Comparison of ENCODE assay signal across 26 cellular contexts in the genomic region with DNA sequence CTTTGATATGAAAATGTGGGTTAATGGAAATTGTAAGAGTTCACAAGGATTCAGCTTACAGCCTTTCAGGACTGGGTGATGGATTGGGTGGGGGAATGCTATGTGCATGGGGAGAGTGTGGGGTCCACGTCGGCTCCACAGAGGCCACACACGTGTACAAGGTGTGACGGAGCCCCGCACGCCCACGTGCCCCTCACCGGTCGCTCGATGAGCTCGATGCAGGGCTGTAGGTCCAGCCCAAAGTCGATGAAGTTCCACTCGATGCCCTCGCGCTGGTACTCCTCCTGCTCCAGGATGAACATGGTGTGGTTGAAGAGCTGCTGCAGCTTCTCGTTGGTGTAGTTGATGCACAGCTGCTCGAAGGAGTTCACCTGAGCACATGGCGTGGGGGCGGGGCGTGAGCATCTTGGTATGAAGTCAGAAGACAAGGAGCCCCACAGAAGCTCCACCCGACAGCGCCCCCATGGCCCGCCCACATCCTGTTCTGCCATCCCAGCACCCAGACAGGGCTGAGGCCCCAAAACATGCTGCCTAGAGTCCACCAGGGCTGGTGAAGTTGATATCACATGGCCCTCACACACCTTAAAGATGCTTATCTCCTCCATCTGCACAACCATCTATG.
DNase-seq lines count a peak whose midpoint lies in the region; ATAC-seq and TF ChIP-seq lines count a peak whose summit lies in the region.
"Had no signal": no experiment of that assay in that cellular context is flagged by ENCODE, and none has a peak within 500 bp of the region (broad histone marks: within the 10 kb centered on the region; RNA-seq: fewer than 3 reads in every experiment).

No MANE protein-coding gene starts in this region.

- H3K4me3 Mint-ChIP-seq in activated CD4-positive, alpha-beta T cell treated with anti-CD3 and anti-CD28 coated beads, Interleukin-2, amount 10 ng/mL, durations not matched to agents 7 days and 5 days = no peak overlapping the region
- no peak overlapping the region for H3K4me3 Mint-ChIP-seq in activated T-helper 2 cell treated with anti-CD3 and anti-CD28 coated beads, Interferon-gamma antibody, Interleukin-2, Interleukin-4, amounts not matched to agents 10 μg/mL and 5 μg/mL and 100 μg/mL, durations not matched to agents 14 hours and 24 hours and 36 hours (ENCODE audit: low read depth)
- no peak overlapping the region for H3K4me3 Mint-ChIP-seq in activated T-cell treated with anti-CD3 and anti-CD28 coated beads, Interleukin-2, amount 50 U/mL, for 4 hours
- H3K4me3 Mint-ChIP-seq: central memory CD8-positive, alpha-beta T cell; neural progenitor cell; T-helper 1 cell treated with Interleukin-12 subunit alpha and Interleukin-12 subunit beta and Interleukin-4 antibody, amounts not matched to agents 30 μg/mL and 1 μg/mL, for 36 hours had no signal

- peaks cover 10% of the 10 kb centered on the region for H3K4me1 Mint-ChIP-seq in activated CD4-positive, alpha-beta T cell treated with anti-CD3 and anti-CD28 coated beads, Interleukin-2, amount 10 ng/mL, durations not matched to agents 7 days and 5 days
- H3K4me1 Mint-ChIP-seq in activated T-helper 2 cell treated with anti-CD3 and anti-CD28 coated beads, Interferon-gamma antibody, Interleukin-2, Interleukin-4, amounts not matched to agents 10 μg/mL and 5 μg/mL and 100 μg/mL, durations not matched to agents 14 hours and 24 hours and 36 hours (ENCODE audit: low read depth) = peaks cover 3% of the 10 kb centered on the region
- H3K4me1 Mint-ChIP-seq in activated T-cell treated with anti-CD3 and anti-CD28 coated beads, Interleukin-2, amount 50 U/mL, for 4 hours (ENCODE audit: low read depth) = peaks cover 1% of the 10 kb centered on the region
- H3K4me1 Mint-ChIP-seq: central memory CD8-positive, alpha-beta T cell; neural progenitor cell had no signal

- intact Hi-C loops in activated T-helper 2 cell treated with anti-CD3 and anti-CD28 coated beads, Interferon-gamma antibody, Interleukin-2, Interleukin-4, amounts not matched to agents 10 μg/mL and 5 μg/mL and 100 μg/mL, durations not matched to agents 14 hours and 24 hours and 36 hours (cut with micrococcal nuclease) = no loop called here
- intact Hi-C loops in sigmoid colon (cut with DNase I) (no loop called here), spleen (cut with DNase I; ENCODE audit: low total_unique reads) (no loop called here)

- H3K36me3 Mint-ChIP-seq in activated CD4-positive, alpha-beta T cell treated with anti-CD3 and anti-CD28 coated beads, Interleukin-2, amount 10 ng/mL, durations not matched to agents 7 days and 5 days (ENCODE audit: low read depth) = no peaks in the 10 kb centered on the region
- H3K36me3 Mint-ChIP-seq in activated T-helper 2 cell treated with anti-CD3 and anti-CD28 coated beads, Interferon-gamma antibody, Interleukin-2, Interleukin-4, amounts not matched to agents 10 μg/mL and 5 μg/mL and 100 μg/mL, durations not matched to agents 14 hours and 24 hours and 36 hours (ENCODE audit: low read depth) = no peaks in the 10 kb centered on the region
- H3K36me3 Mint-ChIP-seq in activated T-cell treated with anti-CD3 and anti-CD28 coated beads, Interleukin-2, amount 50 U/mL, for 4 hours (ENCODE audit: insufficient read depth) = no peaks in the 10 kb centered on the region
- H3K36me3 Mint-ChIP-seq: neural progenitor cell had no signal

- no peaks in the 10 kb centered on the region for H3F3A ChIP-seq in MM.1S (ENCODE audit: insufficient read depth, low read length)

- DNase-seq in activated CD4-positive, alpha-beta T cell treated with anti-CD3 and anti-CD28 coated beads, Interleukin-2, amount 10 ng/mL, durations not matched to agents 7 days and 5 days = peak; percentile 20
- DNase-seq in activated CD4-positive, alpha-beta T cell treated with anti-CD3 and anti-CD28 coated beads for 4 hours = no peak
- DNase-seq in MM.1S (peak; percentile 27), sigmoid colon (no peak), anterior cingulate cortex (lab: John Stamatoyannopoulos, UW) (no peak), spleen (no peak)
- DNase-seq in activated T-helper 2 cell treated with anti-CD3 and anti-CD28 coated beads, Interferon-gamma antibody, Interleukin-2, Interleukin-4, amounts not matched to agents 10 μg/mL and 5 μg/mL and 100 μg/mL, durations not matched to agents 14 hours and 24 hours and 36 hours (ENCODE audit: low spot score) = peak; percentile 14
- no peak for DNase-seq in activated T-cell treated with anti-CD3 and anti-CD28 coated beads, Interleukin-2, amount 50 U/mL, for 4 hours
- DNase-seq: activated effector memory CD4-positive, alpha-beta T cell treated with Interleukin-2 at 50 U/mL for 16 hours; BE2C; Calu3; EL; foreskin fibroblast; lower lobe of right lung; NCI-H1694; NCI-H69; substantia nigra had no signal

- no peak overlapping the region for H3K9ac ChIP-seq in MM.1S (ENCODE audit: low read length)
- H3K9ac ChIP-seq: neural progenitor cell had no signal

- POLR2A ChIA-PET in activated CD4-positive, alpha-beta T cell treated with anti-CD3 and anti-CD28 coated beads, Interleukin-2, amount 10 ng/mL, durations not matched to agents 7 days and 5 days (lab: Charles Lee) = no interaction called here

- no peak for ATAC-seq in activated T-cell treated with anti-CD3 and anti-CD28 coated beads, Interleukin-2, amount 50 U/mL, for 4 hours
- ATAC-seq: lower lobe of right lung had no signal

- no peak for TF ChIP-seq EP300 in sigmoid colon (IDR thresholded peaks at IDR 0.05)

- TF ChIP-seq POLR2A in sigmoid colon (IDR thresholded peaks at IDR 0.05) = no peak
- no peak for TF ChIP-seq POLR2A in spleen (IDR thresholded peaks at IDR 0.05)

- H3K4me2 ChIP-seq in MM.1S (ENCODE audit: low read depth, low read length) = no peak overlapping the region
- H3K4me2 ChIP-seq: neural progenitor cell had no signal

- H4K20me1 ChIP-seq in MM.1S (ENCODE audit: insufficient read depth, low read length) = no peaks in the 10 kb centered on the region

- no peaks in the 10 kb centered on the region for H3K9me2 ChIP-seq in MM.1S (replicated peaks; ENCODE audit: insufficient read depth, low read length)

- no peak overlapping the region for H3K27ac Mint-ChIP-seq in activated CD4-positive, alpha-beta T cell treated with anti-CD3 and anti-CD28 coated beads, Interleukin-2, amount 10 ng/mL, durations not matched to agents 7 days and 5 days
- H3K27ac Mint-ChIP-seq in activated T-helper 2 cell treated with anti-CD3 and anti-CD28 coated beads, Interferon-gamma antibody, Interleukin-2, Interleukin-4, amounts not matched to agents 10 μg/mL and 5 μg/mL and 100 μg/mL, durations not matched to agents 14 hours and 24 hours and 36 hours = no peak overlapping the region
- H3K27ac Mint-ChIP-seq: neural progenitor cell; T-helper 1 cell treated with Interleukin-12 subunit alpha and Interleukin-12 subunit beta and Interleukin-4 antibody, amounts not matched to agents 30 μg/mL and 1 μg/mL, for 36 hours had no signal

- H3K27ac ChIP-seq in MM.1S (ENCODE audit: low read length) (no peak overlapping the region), sigmoid colon (peak overlapping the region; percentile 61 to 95 (median 72)), spleen (no peak overlapping the region)
- H3K27ac ChIP-seq: epithelial cell of prostate, lower lobe of right lung, neural progenitor cell, prostate gland, SJSA1, skin epidermis had no signal

- TF ChIP-seq CTCF in MM.1S (IDR thresholded peaks at IDR 0.05; ENCODE audit: low read length) = no peak
- no peak for TF ChIP-seq CTCF in sigmoid colon (IDR thresholded peaks at IDR 0.05)
- no peak for TF ChIP-seq CTCF in spleen (IDR thresholded peaks at IDR 0.05 in 8 of 11, conservative IDR thresholded peaks at IDR 0.05 in 3 of 11)

- no peaks in the 10 kb centered on the region for H3K36me3 ChIP-seq in MM.1S (replicated peaks; ENCODE audit: insufficient read depth, low read length)
- peaks cover 77 to 99% (median 88%) of the 10 kb centered on the region in 4 donors for H3K36me3 ChIP-seq in sigmoid colon
- peaks cover 0 to 71% (median 0%) of the 10 kb centered on the region in 6 donors for H3K36me3 ChIP-seq in spleen
- H3K36me3 ChIP-seq: BE2C, lower lobe of right lung, neural progenitor cell, prostate gland, SJSA1 had no signal

- CTCF ChIA-PET in activated CD4-positive, alpha-beta T cell treated with anti-CD3 and anti-CD28 coated beads, Interleukin-2, amount 10 ng/mL, durations not matched to agents 7 days and 5 days (lab: Charles Lee) = interaction anchor here (0.6 to 0.7 kb wide), 2 partner anchors 9 to 292 kb away, joined by 3 read pairs; no protein-coding TSS in a partner anchor

- H2AFZ ChIP-seq in MM.1S (ENCODE audit: low read length) = no peak overlapping the region

- H3K4me3 ChIP-seq in MM.1S (ENCODE audit: low read length) = no peak overlapping the region
- H3K4me3 ChIP-seq in sigmoid colon = no peak overlapping the region
- no peak overlapping the region for H3K4me3 ChIP-seq in spleen
- H3K4me3 ChIP-seq: ascending aorta, lower lobe of right lung, prostate gland, SJSA1, skin epidermis had no signal

- H3K79me2 ChIP-seq in MM.1S (ENCODE audit: low read length) = no peaks in the 10 kb centered on the region

- H3K9me3 ChIP-seq in MM.1S (replicated peaks; ENCODE audit: insufficient read depth, low read length) = no peaks in the 10 kb centered on the region
- H3K9me3 ChIP-seq in sigmoid colon = no peaks in the 10 kb centered on the region
- H3K9me3 ChIP-seq in spleen = peaks cover 0 to 4% (median 0%) of the 10 kb centered on the region in 8 donors
- H3K9me3 ChIP-seq: A549, ascending aorta, BE2C, lower lobe of right lung, prostate gland, SJSA1 had no signal

- H3K27me3 Mint-ChIP-seq in activated CD4-positive, alpha-beta T cell treated with anti-CD3 and anti-CD28 coated beads, Interleukin-2, amount 10 ng/mL, durations not matched to agents 7 days and 5 days = no peaks in the 10 kb centered on the region
- peaks cover 2% of the 10 kb centered on the region for H3K27me3 Mint-ChIP-seq in activated T-helper 2 cell treated with anti-CD3 and anti-CD28 coated beads, Interferon-gamma antibody, Interleukin-2, Interleukin-4, amounts not matched to agents 10 μg/mL and 5 μg/mL and 100 μg/mL, durations not matched to agents 14 hours and 24 hours and 36 hours (ENCODE audit: low read depth)
- peaks cover 13% of the 10 kb centered on the region for H3K27me3 Mint-ChIP-seq in activated T-cell treated with anti-CD3 and anti-CD28 coated beads, Interleukin-2, amount 50 U/mL, for 4 hours (ENCODE audit: low read depth)

- H3K9me3 Mint-ChIP-seq in activated CD4-positive, alpha-beta T cell treated with anti-CD3 and anti-CD28 coated beads, Interleukin-2, amount 10 ng/mL, durations not matched to agents 7 days and 5 days = no peaks in the 10 kb centered on the region
- no peaks in the 10 kb centered on the region for H3K9me3 Mint-ChIP-seq in activated T-helper 2 cell treated with anti-CD3 and anti-CD28 coated beads, Interferon-gamma antibody, Interleukin-2, Interleukin-4, amounts not matched to agents 10 μg/mL and 5 μg/mL and 100 μg/mL, durations not matched to agents 14 hours and 24 hours and 36 hours
- H3K9me3 Mint-ChIP-seq in activated T-cell treated with anti-CD3 and anti-CD28 coated beads, Interleukin-2, amount 50 U/mL, for 4 hours = no peaks in the 10 kb centered on the region
- H3K9me3 Mint-ChIP-seq: central memory CD8-positive, alpha-beta T cell; neural progenitor cell; T-helper 1 cell treated with Interleukin-12 subunit alpha and Interleukin-12 subunit beta and Interleukin-4 antibody, amounts not matched to agents 30 μg/mL and 1 μg/mL, for 36 hours had no signal

- H3K27me3 ChIP-seq in MM.1S (replicated peaks; ENCODE audit: insufficient read depth, low read length) (no peaks in the 10 kb centered on the region), sigmoid colon (no peaks in the 10 kb centered on the region), spleen (replicated peaks in 1 of 7) (peaks cover 0 to 29% (median 0%) of the 10 kb centered on the region in 7 donors)
- H3K27me3 ChIP-seq: ascending aorta, BE2C, neural progenitor cell had no signal

- 89 to 90% methylated on average over 23 of the region's 23 CpGs for WGBS in sigmoid colon, 2 donors
- 86 to 90% (median 88%) methylated on average over 20 to 23 of the region's 23 CpGs for WGBS in spleen, 5 donors

- H3K4me1 ChIP-seq in MM.1S (ENCODE audit: low read length) = no peaks in the 10 kb centered on the region
- H3K4me1 ChIP-seq in sigmoid colon = peaks cover 0 to 80% (median 40%) of the 10 kb centered on the region in 4 donors
- H3K4me1 ChIP-seq in spleen = no peaks in the 10 kb centered on the region
- H3K4me1 ChIP-seq: A549, ascending aorta, BE2C, lower lobe of right lung, neural progenitor cell, prostate gland had no signal

Comparison
In these comparisons a context has a peak if more than half of its experiments do, and no peak if none do; other contexts are left out.
1. DNase-seq: peak in activated CD4-positive, alpha-beta T cell treated with anti-CD3 and anti-CD28 coated beads, Interleukin-2, amount 10 ng/mL, durations not matched to agents 7 days and 5 days (single experiment), MM.1S (single experiment) and activated T-helper 2 cell treated with anti-CD3 and anti-CD28 coated beads, Interferon-gamma antibody, Interleukin-2, Interleukin-4, amounts not matched to agents 10 μg/mL and 5 μg/mL and 100 μg/mL, durations not matched to agents 14 hours and 24 hours and 36 hours (single experiment); none in activated CD4-positive, alpha-beta T cell treated with anti-CD3 and anti-CD28 coated beads for 4 hours (0 of 2), sigmoid colon (single experiment), anterior cingulate cortex (0 of 58), spleen (single experiment) and activated T-cell treated with anti-CD3 and anti-CD28 coated beads, Interleukin-2, amount 50 U/mL, for 4 hours (single experiment).
2. H3K27ac ChIP-seq: peak in sigmoid colon (4 of 4); none in MM.1S (single experiment) and spleen (0 of 8).